In genomic region chr14:75123991-75124390, GRCh38 we compare ENCODE assay signal across 9 cellular contexts. TPM values are rescaled to one million over a fixed set of nuclear protein-coding genes. Genes with fewer than 3 reads are reported as not detected.
DNase-seq lines count a peak whose midpoint lies in the region; ATAC-seq and TF ChIP-seq lines count a peak whose summit lies in the region.
"Had no signal": no experiment of that assay in that cellular context is flagged by ENCODE, and none has a peak within 500 bp of the region (broad histone marks: within the 10 kb centered on the region; RNA-seq: fewer than 3 reads in every experiment).

No MANE protein-coding gene starts in this region.

- H3K4me3 ChIP-seq in HFF-Myc (replicated peaks; ENCODE audit: low read depth, low read length) (no peak overlapping the region), smooth muscle cell (no peak overlapping the region), sigmoid colon (no peak overlapping the region), GM23338 (no peak overlapping the region)

- intact Hi-C loops in sigmoid colon (cut with DNase I): no loop called here

- H3K9me3 Mint-ChIP-seq in T-helper 1 cell treated with Interleukin-12 subunit alpha and Interleukin-12 subunit beta and Interleukin-4 antibody, amounts not matched to agents 30 μg/mL and 1 μg/mL, for 36 hours: no peaks in the 10 kb centered on the region
- no peaks in the 10 kb centered on the region; the same call in 2 of the 3 replicates for H3K9me3 Mint-ChIP-seq in GM23338

- H3K4me1 ChIP-seq in smooth muscle cell (ENCODE audit: low read depth) (peaks cover 8% of the 10 kb centered on the region), sigmoid colon (peaks cover 0 to 37% (median 27%) of the 10 kb centered on the region in 4 donors), GM23338 (ENCODE audit: insufficient read depth) (peaks cover 15% of the 10 kb centered on the region)

- H3K4me2 ChIP-seq in smooth muscle cell (peak overlapping the region; percentile 2), GM23338 (no peak overlapping the region)
- H3K4me2 ChIP-seq: KMS-11 had no signal

- peak; percentile 38 for DNase-seq in HFF-Myc (ENCODE audit: extremely low read depth, low read depth)
- DNase-seq in erythroblast (lab: John Stamatoyannopoulos, UW): peak; percentile 43 to 48
- no peak for DNase-seq in smooth muscle cell (lab: John Stamatoyannopoulos, UW; ENCODE audit: unreplicated experiment)
- DNase-seq in sigmoid colon: no peak
- no peak for DNase-seq in HEK293T (ENCODE audit: extremely low spot score)
- DNase-seq in GM23338 (ENCODE audit: low spot score): no peak

- no peaks in the 10 kb centered on the region for H3K27me3 ChIP-seq in smooth muscle cell (ENCODE audit: low read depth)
- H3K27me3 ChIP-seq in sigmoid colon: no peaks in the 10 kb centered on the region
- no peaks in the 10 kb centered on the region for H3K27me3 ChIP-seq in GM23338 (ENCODE audit: insufficient read depth)

- TF ChIP-seq CTCF in HFF-Myc (IDR thresholded peaks at IDR 0.05; ENCODE audit: low read depth, low read length, missing control alignments): no peak
- TF ChIP-seq CTCF in smooth muscle cell (IDR thresholded peaks at IDR 0.05; ENCODE audit: borderline replicate concordance, insufficient read depth, poor library complexity, severe bottlenecking): no peak
- no peak for TF ChIP-seq CTCF in sigmoid colon (IDR thresholded peaks at IDR 0.05)
- TF ChIP-seq CTCF in GM23338 (conservative IDR thresholded peaks at IDR 0.05; ENCODE audit: low read depth in 2 of 2): no peak

- H3K27ac ChIP-seq in smooth muscle cell (ENCODE audit: low read depth) (peak overlapping the region; percentile 4), sigmoid colon (peak overlapping the region in 2 of 4 donors; percentile 18 to 33), GM23338 (ENCODE audit: low read depth) (no peak overlapping the region)
- H3K27ac ChIP-seq: KMS-11 had no signal

- CTCF ChIA-PET in HEK293T (lab: Yijun Ruan, JAX): interaction anchor here (0.6 to 0.8 kb wide), 3 partner anchors 171 to 214 kb away, joined by 4 to 5 read pairs (median 4); no protein-coding TSS in a partner anchor

- no peaks in the 10 kb centered on the region for H3K9me2 ChIP-seq in GM23338 (ENCODE audit: insufficient read depth)

- no peak for TF ChIP-seq EP300 in sigmoid colon (IDR thresholded peaks at IDR 0.05)

- peaks cover 35% of the 10 kb centered on the region for H3K36me3 Mint-ChIP-seq in T-helper 1 cell treated with Interleukin-12 subunit alpha and Interleukin-12 subunit beta and Interleukin-4 antibody, amounts not matched to agents 30 μg/mL and 1 μg/mL, for 36 hours (ENCODE audit: low read depth)
- peaks cover 7% of the 10 kb centered on the region for H3K36me3 Mint-ChIP-seq in GM23338 (ENCODE audit: low read depth)

- H3K27ac Mint-ChIP-seq in T-helper 1 cell treated with Interleukin-12 subunit alpha and Interleukin-12 subunit beta and Interleukin-4 antibody, amounts not matched to agents 30 μg/mL and 1 μg/mL, for 36 hours: peak overlapping the region; percentile 79
- no peak overlapping the region for H3K27ac Mint-ChIP-seq in GM23338

- POLR2A ChIA-PET in HEK293T (lab: Yijun Ruan, JAX): no interaction called here

- H3K79me2 ChIP-seq in smooth muscle cell (ENCODE audit: low read depth) (no peaks in the 10 kb centered on the region), GM23338 (replicated peaks; ENCODE audit: insufficient read depth) (peaks cover 10% of the 10 kb centered on the region)

- no peak overlapping the region for H3K9ac ChIP-seq in smooth muscle cell (ENCODE audit: low read depth)
- H3K9ac ChIP-seq: KMS-11 had no signal

- H3F3A ChIP-seq in smooth muscle cell (ENCODE audit: low read depth) (peaks cover 12% of the 10 kb centered on the region), GM23338 (replicated peaks; ENCODE audit: low read depth) (no peaks in the 10 kb centered on the region)

- WGBS in smooth muscle cell (ENCODE audit: low lambda C conversion rate): 20% methylated on average over 7 of the region's 7 CpGs
- WGBS in sigmoid colon, 2 donors: 26 to 34% methylated on average over 7 of the region's 7 CpGs

- TF ChIP-seq POLR2A in erythroblast (IDR thresholded peaks at IDR 0.05; ENCODE audit: low read length) (no peak), sigmoid colon (IDR thresholded peaks at IDR 0.05) (no peak)

- peak overlapping the region; percentile 50 for H3K4me3 Mint-ChIP-seq in T-helper 1 cell treated with Interleukin-12 subunit alpha and Interleukin-12 subunit beta and Interleukin-4 antibody, amounts not matched to agents 30 μg/mL and 1 μg/mL, for 36 hours
- no peak overlapping the region for H3K4me3 Mint-ChIP-seq in GM23338

- H3K36me3 ChIP-seq in smooth muscle cell (ENCODE audit: low read depth): no peaks in the 10 kb centered on the region
- H3K36me3 ChIP-seq in sigmoid colon: peaks cover 0 to 27% (median 4%) of the 10 kb centered on the region in 4 donors
- H3K36me3 ChIP-seq in GM23338 (ENCODE audit: insufficient read depth): no peaks in the 10 kb centered on the region

- no peak overlapping the region for H2AFZ ChIP-seq in smooth muscle cell (ENCODE audit: low read depth)
- H2AFZ ChIP-seq in GM23338: no peak overlapping the region

- H4K20me1 ChIP-seq in smooth muscle cell (ENCODE audit: low read depth) (no peaks in the 10 kb centered on the region), GM23338 (replicated peaks; ENCODE audit: insufficient read depth) (no peaks in the 10 kb centered on the region; the same call in 1 of the 2 replicates)

- H3K4me1 Mint-ChIP-seq in T-helper 1 cell treated with Interleukin-12 subunit alpha and Interleukin-12 subunit beta and Interleukin-4 antibody, amounts not matched to agents 30 μg/mL and 1 μg/mL, for 36 hours (ENCODE audit: low read depth): peaks cover 38% of the 10 kb centered on the region
- H3K4me1 Mint-ChIP-seq in GM23338: peaks cover 19% of the 10 kb centered on the region

- ATAC-seq in GM18873 (IDR thresholded peaks at IDR 0.05; ENCODE audit: low FRiP score, unreplicated experiment) (no peak), GM23338 (no peak)

- H3K27me3 Mint-ChIP-seq in T-helper 1 cell treated with Interleukin-12 subunit alpha and Interleukin-12 subunit beta and Interleukin-4 antibody, amounts not matched to agents 30 μg/mL and 1 μg/mL, for 36 hours (ENCODE audit: low read depth): no peaks in the 10 kb centered on the region
- H3K27me3 Mint-ChIP-seq in GM23338 (ENCODE audit: insufficient read depth, low read depth, poor library complexity): peaks cover 5% of the 10 kb centered on the region

- H3K9me3 ChIP-seq in smooth muscle cell (replicated peaks; ENCODE audit: low read depth) (no peaks in the 10 kb centered on the region), sigmoid colon (no peaks in the 10 kb centered on the region)

TF ChIP-seq in HEK293T, 16 proteins besides CTCF, POLR2A, EP300 and RAD21 (continues in another document):
- TF ChIP-seq L3MBTL2 (conservative IDR thresholded peaks at IDR 0.05): no peak
- TF ChIP-seq HDGF (IDR thresholded peaks at IDR 0.05; ENCODE audit: borderline replicate concordance): no peak
- TF ChIP-seq SUZ12 (IDR thresholded peaks at IDR 0.05): no peak
- no peak for TF ChIP-seq FOXA1 (IDR thresholded peaks at IDR 0.05)
- no peak for TF ChIP-seq ELF4 (IDR thresholded peaks at IDR 0.05)
- TF ChIP-seq FOXM1 (IDR thresholded peaks at IDR 0.05; ENCODE audit: borderline replicate concordance): no peak
- TF ChIP-seq CTBP1 (IDR thresholded peaks at IDR 0.05; ENCODE audit: borderline replicate concordance): no peak

TF ChIP-seq in GM23338, 12 proteins besides CTCF, POLR2A, EP300 and RAD21 (continues in another document):
- TF ChIP-seq EZH2phosphoT487 (IDR thresholded peaks at IDR 0.05; ENCODE audit: unreplicated experiment) (no peak), POLR2AphosphoS5 (IDR thresholded peaks at IDR 0.05; ENCODE audit: low read depth) (no peak), STAT1 (IDR thresholded peaks at IDR 0.05; ENCODE audit: unreplicated experiment) (no peak), ZNF114 (CRISPR knock-in tag; IDR thresholded peaks at IDR 0.05) (no peak), JUNB (IDR thresholded peaks at IDR 0.05; ENCODE audit: unreplicated experiment) (no peak), ETS1 (IDR thresholded peaks at IDR 0.05) (no peak), CREB1 (CRISPR knock-in tag; IDR thresholded peaks at IDR 0.05; ENCODE audit: low read depth) (no peak)

RNA-seq across cellular contexts. Expression of gene NEK9, which starts 2.9 kb away (rescaled TPM):
- total RNA-seq in smooth muscle cell (17.8 and 34.4 TPM in 2 replicates), sigmoid colon (10 to 100 TPM; 54.4 to 66.7 (median 59.9) TPM)
- polyA plus RNA-seq in smooth muscle cell (10.5 and 12.4 TPM in 2 replicates), sigmoid colon (10 to 100 TPM in 2 of 3 donors, 1 to 10 TPM in 1; 9.0 to 38.8 (median 11.4) TPM), GM23338 (2016; fragmentation: Nextera tagmentation; extraction: Ambion mirVana) (13.9 and 16.3 TPM in 2 replicates)
- total RNA-seq in GM23338 (2014; rRNA removed; shearing (Covaris generic)): 31.1 and 37.3 TPM in 2 replicates

RNA-seq across cellular contexts. Expression of gene TMED10, which starts 52.4 kb away (rescaled TPM):
- total RNA-seq in smooth muscle cell: 566 and 645 TPM in 2 replicates
- 403 and 473 TPM in 2 replicates for polyA plus RNA-seq in smooth muscle cell
- 100 to 1,000 TPM; 107 to 175 (median 165) TPM for total RNA-seq in sigmoid colon
- 100 to 1,000 TPM in 1 of 3 donors, 10 to 100 TPM in 2; 38.4 to 236 (median 51.1) TPM for polyA plus RNA-seq in sigmoid colon
- total RNA-seq in GM23338 (2014; rRNA removed; shearing (Covaris generic)): 196 and 237 TPM in 2 replicates
- 144 and 180 TPM in 2 replicates for polyA plus RNA-seq in GM23338 (2016; fragmentation: Nextera tagmentation; extraction: Ambion mirVana)

RNA-seq across cellular contexts. Expression of gene ZC2HC1C, which starts 54.5 kb away (rescaled TPM):
- total RNA-seq in smooth muscle cell (0.18 and 0.31 TPM in 2 replicates), sigmoid colon (1 to 10 TPM; 3.6 to 4.6 (median 4.0) TPM)
- polyA plus RNA-seq in smooth muscle cell (0.53 and 2.6 TPM in 2 replicates), sigmoid colon (1 to 10 TPM; 1.2 to 4.6 (median 4.6) TPM), GM23338 (2016; fragmentation: Nextera tagmentation; extraction: Ambion mirVana) (2.8 and 3.7 TPM in 2 replicates)
- total RNA-seq in GM23338 (2014; rRNA removed; shearing (Covaris generic)): 0.90 and 3.7 TPM in 2 replicates

Comparison
In these comparisons a context has a peak if more than half of its experiments do, and no peak if none do; other contexts are left out.
1. DNase-seq: peak in HFF-Myc (single experiment) and erythroblast (2 of 2); none in smooth muscle cell (single experiment), sigmoid colon (single experiment), HEK293T (single experiment) and GM23338 (single experiment).